Comparison of ENCODE assay signal across 10 cellular contexts in the genomic region with DNA sequence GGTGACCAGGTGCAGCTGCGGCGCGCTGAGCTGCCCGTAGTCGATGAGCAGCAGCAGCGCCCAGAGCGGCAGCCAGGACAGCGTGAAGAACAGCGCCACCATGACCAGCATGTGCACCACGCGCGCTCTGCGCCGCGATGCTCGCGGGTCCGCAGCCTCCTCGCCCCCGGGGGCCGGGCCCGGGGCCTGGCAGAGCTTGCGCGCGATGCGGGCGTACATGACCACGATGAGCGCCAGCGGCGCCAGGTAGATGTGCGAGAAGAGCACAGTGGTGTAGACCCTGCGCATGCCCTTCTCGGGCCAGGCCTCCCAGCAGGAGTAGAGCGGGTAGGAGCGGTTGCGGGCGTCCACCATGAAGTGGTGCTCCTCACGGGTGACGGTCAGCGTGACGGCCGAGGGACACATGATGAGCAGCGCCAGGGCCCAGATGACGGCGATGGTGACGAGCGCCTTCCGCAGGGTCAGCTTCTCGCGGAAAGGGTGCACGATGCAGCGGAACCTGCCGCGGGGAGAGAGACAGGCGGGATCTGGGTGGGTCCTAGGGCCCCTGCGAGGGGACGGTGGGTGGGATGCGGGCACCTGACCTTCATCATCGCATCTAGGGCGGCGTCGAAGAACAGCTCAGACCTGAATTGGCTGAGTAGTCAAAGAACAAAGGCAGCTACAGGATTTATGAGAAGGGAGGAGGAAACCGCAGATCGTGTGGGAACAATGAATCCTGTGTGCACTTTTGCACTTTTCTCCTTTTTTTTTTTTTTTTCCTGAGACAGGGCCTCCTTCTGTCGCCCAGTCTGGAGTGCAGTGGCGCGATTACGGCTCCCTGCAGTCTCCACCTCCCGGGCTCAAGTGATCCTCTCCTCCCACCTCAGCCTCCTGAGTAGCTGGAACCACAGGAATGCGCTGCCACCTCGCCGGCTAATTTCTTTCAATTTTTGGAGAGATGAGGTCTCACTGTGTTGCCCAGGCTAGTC. TPM values are rescaled to one million over a fixed set of nuclear protein-coding genes. Genes with fewer than 3 reads are reported as not detected.
DNase-seq lines count a peak whose midpoint lies in the region; ATAC-seq and TF ChIP-seq lines count a peak whose summit lies in the region.
"Had no signal": no experiment of that assay in that cellular context is flagged by ENCODE, and none has a peak within 500 bp of the region (broad histone marks: within the 10 kb centered on the region; RNA-seq: fewer than 3 reads in every experiment).

No MANE protein-coding gene starts in this region.

- no peaks in the 10 kb centered on the region for H3K36me3 Mint-ChIP-seq in CD8-positive, alpha-beta T cell
- peaks cover 0 to 2% (median 0%) of the 10 kb centered on the region in 3 donors for H3K36me3 Mint-ChIP-seq in naive thymus-derived CD8-positive, alpha-beta T cell

- peaks cover 10% of the 10 kb centered on the region for H3K27me3 ChIP-seq in CD8-positive, alpha-beta T cell (ENCODE audit: insufficient read depth, low read length)
- peaks cover 0 to 8% of the 10 kb centered on the region in 2 donors for H3K27me3 ChIP-seq in Peyer's patch

- CTCF ChIA-PET in CD8-positive, alpha-beta T cell (lab: Charles Lee) = interaction anchor here (0.6 to 1.8 kb wide), 5 partner anchors 9 to 126 kb away, joined by 3 to 6 read pairs (median 3); no protein-coding TSS in a partner anchor

- H3K4me3 ChIP-seq in CD8-positive, alpha-beta T cell (ENCODE audit: low read depth, low read length) = peak overlapping the region; percentile 48
- peak overlapping the region in 3 of 4 donors; percentile 15 to 26 (median 21) for H3K4me3 ChIP-seq in Peyer's patch
- peak overlapping the region; percentile 22 for H3K4me3 ChIP-seq in choroid plexus epithelial cell (ENCODE audit: low read depth, low read length)

- H3K4me1 ChIP-seq in CD8-positive, alpha-beta T cell (ENCODE audit: insufficient read depth, low read length) = peaks cover 11% of the 10 kb centered on the region
- peaks cover 0 to 6% (median 0%) of the 10 kb centered on the region in 4 donors for H3K4me1 ChIP-seq in Peyer's patch

- no peaks in the 10 kb centered on the region for H3K9me3 Mint-ChIP-seq in CD8-positive, alpha-beta T cell
- H3K9me3 Mint-ChIP-seq in naive thymus-derived CD8-positive, alpha-beta T cell = no peaks in the 10 kb centered on the region

- peak in 1 of 7 experiments; percentile 26 for DNase-seq in CD8-positive, alpha-beta T cell
- no peak for DNase-seq in Peyer's patch
- no peak for DNase-seq in choroid plexus epithelial cell (ENCODE audit: low read depth)
- peak in 2 of 10 donors; percentile 16 to 20 for DNase-seq in naive thymus-derived CD8-positive, alpha-beta T cell
- DNase-seq in hippocampal formation (lab: John Stamatoyannopoulos, UW) = no peak
- no peak for DNase-seq in activated effector memory CD4-positive, alpha-beta T cell treated with Interleukin-2 at 50 U/mL for 16 hours
- no peak for DNase-seq in DMS 273 treated with DMSO at 0.1 percent for 48 hours (lab: John Stamatoyannopoulos, UW)
- DNase-seq: esophagus squamous epithelium, GDM1 had no signal

- H3K4me1 Mint-ChIP-seq in CD8-positive, alpha-beta T cell (ENCODE audit: low read depth) = peaks cover 15% of the 10 kb centered on the region
- H3K4me1 Mint-ChIP-seq in naive thymus-derived CD8-positive, alpha-beta T cell = peaks cover 2 to 11% (median 9%) of the 10 kb centered on the region in 4 donors

- peak overlapping the region; percentile 71 for H3K4me3 Mint-ChIP-seq in CD8-positive, alpha-beta T cell
- peak overlapping the region; percentile 63 to 85 (median 77) for H3K4me3 Mint-ChIP-seq in naive thymus-derived CD8-positive, alpha-beta T cell

- H3K9me3 ChIP-seq in CD8-positive, alpha-beta T cell (ENCODE audit: low read length) = no peaks in the 10 kb centered on the region
- no peaks in the 10 kb centered on the region for H3K9me3 ChIP-seq in Peyer's patch
- H3K9me3 ChIP-seq: esophagus squamous epithelium had no signal

- ATAC-seq in CD8-positive, alpha-beta T cell = peak; percentile 62
- ATAC-seq in naive thymus-derived CD8-positive, alpha-beta T cell = peak; percentile 71 to 93
- no peak for ATAC-seq in GM19455 (IDR thresholded peaks at IDR 0.05; ENCODE audit: unreplicated experiment)

- no peak for TF ChIP-seq POLR2A in Peyer's patch (IDR thresholded peaks at IDR 0.05)

- POLR2A ChIA-PET in CD8-positive, alpha-beta T cell (lab: Charles Lee) = interaction anchor here (0.7 kb wide), 1 partner anchor 1971 kb away, joined by 3 read pairs; no protein-coding TSS in a partner anchor
- POLR2A ChIA-PET in naive thymus-derived CD8-positive, alpha-beta T cell (lab: Charles Lee) = interaction anchor here (1.0 kb wide), 1 partner anchor 10 kb away, joined by 3 read pairs; no protein-coding TSS in a partner anchor

- H3K27me3 Mint-ChIP-seq in CD8-positive, alpha-beta T cell (ENCODE audit: low read depth) = peaks cover 33% of the 10 kb centered on the region
- H3K27me3 Mint-ChIP-seq in naive thymus-derived CD8-positive, alpha-beta T cell = peaks cover 22 to 49% (median 46%) of the 10 kb centered on the region in 5 donors

- no peak for TF ChIP-seq CTCF in CD8-positive, alpha-beta T cell (IDR thresholded peaks at IDR 0.05)
- TF ChIP-seq CTCF in Peyer's patch (IDR thresholded peaks at IDR 0.05) = no peak
- TF ChIP-seq CTCF in choroid plexus epithelial cell (conservative IDR thresholded peaks at IDR 0.05; ENCODE audit: low read depth, low read length) = peak; percentile 20

- H3K27ac Mint-ChIP-seq in CD8-positive, alpha-beta T cell = no peak overlapping the region
- no peak overlapping the region for H3K27ac Mint-ChIP-seq in naive thymus-derived CD8-positive, alpha-beta T cell

- no peaks in the 10 kb centered on the region for H3K36me3 ChIP-seq in CD8-positive, alpha-beta T cell (ENCODE audit: insufficient read depth, low read length)
- no peaks in the 10 kb centered on the region for H3K36me3 ChIP-seq in Peyer's patch
- H3K36me3 ChIP-seq: esophagus squamous epithelium had no signal

- intact Hi-C loops in CD8-positive, alpha-beta T cell (cut with DNase I, micrococcal nuclease) = no loop called here

- H3K27ac ChIP-seq in CD8-positive, alpha-beta T cell (ENCODE audit: low read depth, low read length) = no peak overlapping the region
- H3K27ac ChIP-seq in Peyer's patch = no peak overlapping the region

RNA-seq across cellular contexts. Expression of gene PPA1, which starts 22.4 kb away (rescaled TPM):
- 10 to 100 TPM; 79.9 to 83.1 TPM for total RNA-seq in CD8-positive, alpha-beta T cell
- 100 to 1,000 TPM in 3 of 4 donors, 10 to 100 TPM in 1; 67.7 to 199 (median 110) TPM for total RNA-seq in Peyer's patch
- total RNA-seq in naive thymus-derived CD8-positive, alpha-beta T cell = 10 to 100 TPM; 51.0 to 57.4 TPM
- polyA plus RNA-seq in naive thymus-derived CD8-positive, alpha-beta T cell = 100 to 1,000 TPM; 137 to 222 (median 154) TPM

RNA-seq across cellular contexts. Expression of gene NPFFR1, which starts 28.2 kb away (rescaled TPM):
- not detected for total RNA-seq in CD8-positive, alpha-beta T cell
- not detected for total RNA-seq in Peyer's patch
- total RNA-seq in naive thymus-derived CD8-positive, alpha-beta T cell = not detected
- polyA plus RNA-seq in naive thymus-derived CD8-positive, alpha-beta T cell = not detected
